1 cellular context compared by ENCODE assay signal in genomic region chr2:28407976-28408690, GRCh38.
TF ChIP-seq lines count a peak whose summit lies in the region.

No MANE protein-coding gene starts in this region.

TF ChIP-seq in HepG2, 621 proteins besides CTCF, POLR2A, EP300 and RAD21 (continued from another document):
- TF ChIP-seq, protein P1, sequence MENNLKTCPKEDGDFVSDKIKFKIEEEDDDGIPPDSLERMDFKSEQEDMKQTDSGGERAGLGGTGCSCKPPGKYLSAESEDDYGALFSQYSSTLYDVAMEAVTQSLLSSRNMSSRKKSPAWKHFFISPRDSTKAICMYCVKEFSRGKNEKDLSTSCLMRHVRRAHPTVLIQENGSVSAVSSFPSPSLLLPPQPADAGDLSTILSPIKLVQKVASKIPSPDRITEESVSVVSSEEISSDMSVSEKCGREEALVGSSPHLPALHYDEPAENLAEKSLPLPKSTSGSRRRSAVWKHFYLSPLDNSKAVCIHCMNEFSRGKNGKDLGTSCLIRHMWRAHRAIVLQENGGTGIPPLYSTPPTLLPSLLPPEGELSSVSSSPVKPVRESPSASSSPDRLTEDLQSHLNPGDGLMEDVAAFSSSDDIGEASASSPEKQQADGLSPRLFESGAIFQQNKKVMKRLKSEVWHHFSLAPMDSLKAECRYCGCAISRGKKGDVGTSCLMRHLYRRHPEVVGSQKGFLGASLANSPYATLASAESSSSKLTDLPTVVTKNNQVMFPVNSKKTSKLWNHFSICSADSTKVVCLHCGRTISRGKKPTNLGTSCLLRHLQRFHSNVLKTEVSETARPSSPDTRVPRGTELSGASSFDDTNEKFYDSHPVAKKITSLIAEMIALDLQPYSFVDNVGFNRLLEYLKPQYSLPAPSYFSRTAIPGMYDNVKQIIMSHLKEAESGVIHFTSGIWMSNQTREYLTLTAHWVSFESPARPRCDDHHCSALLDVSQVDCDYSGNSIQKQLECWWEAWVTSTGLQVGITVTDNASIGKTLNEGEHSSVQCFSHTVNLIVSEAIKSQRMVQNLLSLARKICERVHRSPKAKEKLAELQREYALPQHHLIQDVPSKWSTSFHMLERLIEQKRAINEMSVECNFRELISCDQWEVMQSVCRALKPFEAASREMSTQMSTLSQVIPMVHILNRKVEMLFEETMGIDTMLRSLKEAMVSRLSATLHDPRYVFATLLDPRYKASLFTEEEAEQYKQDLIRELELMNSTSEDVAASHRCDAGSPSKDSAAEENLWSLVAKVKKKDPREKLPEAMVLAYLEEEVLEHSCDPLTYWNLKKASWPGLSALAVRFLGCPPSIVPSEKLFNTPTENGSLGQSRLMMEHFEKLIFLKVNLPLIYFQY (CRISPR knock-in tag; IDR thresholded peaks at IDR 0.05; ENCODE audit: borderline replicate concordance): peak; percentile 92; the same call in 1 of the 2 replicates
- no peak for TF ChIP-seq SCMH1 (CRISPR knock-in tag; IDR thresholded peaks at IDR 0.05; ENCODE audit: borderline replicate concordance)
- TF ChIP-seq KLF15 (CRISPR knock-in tag; IDR thresholded peaks at IDR 0.05; ENCODE audit: borderline replicate concordance): no peak
- no peak for TF ChIP-seq CEBPG (CRISPR knock-in tag; IDR thresholded peaks at IDR 0.05)
- 0 out of 2 replicates have a peak, but pooled peaks have one; percentile 25 for TF ChIP-seq DMAP1 (CRISPR knock-in tag; IDR thresholded peaks at IDR 0.05)
- no peak for TF ChIP-seq AHR (CRISPR knock-in tag; IDR thresholded peaks at IDR 0.05)
- TF ChIP-seq AKAP8 (CRISPR knock-in tag; IDR thresholded peaks at IDR 0.05): peak; percentile 38; the same call in 1 of the 2 replicates
- TF ChIP-seq, protein P2, sequence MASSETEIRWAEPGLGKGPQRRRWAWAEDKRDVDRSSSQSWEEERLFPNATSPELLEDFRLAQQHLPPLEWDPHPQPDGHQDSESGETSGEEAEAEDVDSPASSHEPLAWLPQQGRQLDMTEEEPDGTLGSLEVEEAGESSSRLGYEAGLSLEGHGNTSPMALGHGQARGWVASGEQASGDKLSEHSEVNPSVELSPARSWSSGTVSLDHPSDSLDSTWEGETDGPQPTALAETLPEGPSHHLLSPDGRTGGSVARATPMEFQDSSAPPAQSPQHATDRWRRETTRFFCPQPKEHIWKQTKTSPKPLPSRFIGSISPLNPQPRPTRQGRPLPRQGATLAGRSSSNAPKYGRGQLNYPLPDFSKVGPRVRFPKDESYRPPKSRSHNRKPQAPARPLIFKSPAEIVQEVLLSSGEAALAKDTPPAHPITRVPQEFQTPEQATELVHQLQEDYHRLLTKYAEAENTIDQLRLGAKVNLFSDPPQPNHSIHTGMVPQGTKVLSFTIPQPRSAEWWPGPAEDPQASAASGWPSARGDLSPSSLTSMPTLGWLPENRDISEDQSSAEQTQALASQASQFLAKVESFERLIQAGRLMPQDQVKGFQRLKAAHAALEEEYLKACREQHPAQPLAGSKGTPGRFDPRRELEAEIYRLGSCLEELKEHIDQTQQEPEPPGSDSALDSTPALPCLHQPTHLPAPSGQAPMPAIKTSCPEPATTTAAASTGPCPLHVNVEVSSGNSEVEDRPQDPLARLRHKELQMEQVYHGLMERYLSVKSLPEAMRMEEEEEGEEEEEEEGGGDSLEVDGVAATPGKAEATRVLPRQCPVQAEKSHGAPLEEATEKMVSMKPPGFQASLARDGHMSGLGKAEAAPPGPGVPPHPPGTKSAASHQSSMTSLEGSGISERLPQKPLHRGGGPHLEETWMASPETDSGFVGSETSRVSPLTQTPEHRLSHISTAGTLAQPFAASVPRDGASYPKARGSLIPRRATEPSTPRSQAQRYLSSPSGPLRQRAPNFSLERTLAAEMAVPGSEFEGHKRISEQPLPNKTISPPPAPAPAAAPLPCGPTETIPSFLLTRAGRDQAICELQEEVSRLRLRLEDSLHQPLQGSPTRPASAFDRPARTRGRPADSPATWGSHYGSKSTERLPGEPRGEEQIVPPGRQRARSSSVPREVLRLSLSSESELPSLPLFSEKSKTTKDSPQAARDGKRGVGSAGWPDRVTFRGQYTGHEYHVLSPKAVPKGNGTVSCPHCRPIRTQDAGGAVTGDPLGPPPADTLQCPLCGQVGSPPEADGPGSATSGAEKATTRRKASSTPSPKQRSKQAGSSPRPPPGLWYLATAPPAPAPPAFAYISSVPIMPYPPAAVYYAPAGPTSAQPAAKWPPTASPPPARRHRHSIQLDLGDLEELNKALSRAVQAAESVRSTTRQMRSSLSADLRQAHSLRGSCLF (CRISPR knock-in tag; IDR thresholded peaks at IDR 0.05; ENCODE audit: borderline replicate concordance): no peak
- TF ChIP-seq TCF12 (IDR thresholded peaks at IDR 0.05): no peak
- no peak for TF ChIP-seq TCF12 (CRISPR knock-in tag; IDR thresholded peaks at IDR 0.05)
- 0 out of 2 replicates have a peak, but pooled peaks have one; percentile 15 for TF ChIP-seq ZNF616 (CRISPR knock-in tag; IDR thresholded peaks at IDR 0.05; ENCODE audit: low read depth)
- TF ChIP-seq ZNF446 (CRISPR knock-in tag; IDR thresholded peaks at IDR 0.05): no peak
- TF ChIP-seq, protein P3, sequence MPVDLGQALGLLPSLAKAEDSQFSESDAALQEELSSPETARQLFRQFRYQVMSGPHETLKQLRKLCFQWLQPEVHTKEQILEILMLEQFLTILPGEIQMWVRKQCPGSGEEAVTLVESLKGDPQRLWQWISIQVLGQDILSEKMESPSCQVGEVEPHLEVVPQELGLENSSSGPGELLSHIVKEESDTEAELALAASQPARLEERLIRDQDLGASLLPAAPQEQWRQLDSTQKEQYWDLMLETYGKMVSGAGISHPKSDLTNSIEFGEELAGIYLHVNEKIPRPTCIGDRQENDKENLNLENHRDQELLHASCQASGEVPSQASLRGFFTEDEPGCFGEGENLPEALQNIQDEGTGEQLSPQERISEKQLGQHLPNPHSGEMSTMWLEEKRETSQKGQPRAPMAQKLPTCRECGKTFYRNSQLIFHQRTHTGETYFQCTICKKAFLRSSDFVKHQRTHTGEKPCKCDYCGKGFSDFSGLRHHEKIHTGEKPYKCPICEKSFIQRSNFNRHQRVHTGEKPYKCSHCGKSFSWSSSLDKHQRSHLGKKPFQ (CRISPR knock-in tag; IDR thresholded peaks at IDR 0.05; ENCODE audit: insufficient replicate concordance): no peak
- TF ChIP-seq KLF13 (CRISPR knock-in tag; IDR thresholded peaks at IDR 0.05): 0 out of 2 replicates have a peak, but pooled peaks have one; percentile 10
- TF ChIP-seq LCORL (IDR thresholded peaks at IDR 0.05): no peak
- TF ChIP-seq LCORL (CRISPR knock-in tag; IDR thresholded peaks at IDR 0.05): peak; percentile 74; the same call in 1 of the 2 replicates
- peak; percentile 11 for TF ChIP-seq ASH2L (IDR thresholded peaks at IDR 0.05; ENCODE audit: insufficient read length, low read depth, low read length)
- TF ChIP-seq ZNF205 (CRISPR knock-in tag; IDR thresholded peaks at IDR 0.05): no peak
- no peak for TF ChIP-seq CREB3 (CRISPR knock-in tag; IDR thresholded peaks at IDR 0.05)
- no peak for TF ChIP-seq FOSL1 (CRISPR knock-in tag; IDR thresholded peaks at IDR 0.05; ENCODE audit: borderline replicate concordance)
- TF ChIP-seq FOXA3 (CRISPR knock-in tag; IDR thresholded peaks at IDR 0.05): peak; percentile 60
- no peak for TF ChIP-seq FOXC1 (CRISPR knock-in tag; IDR thresholded peaks at IDR 0.05; ENCODE audit: borderline replicate concordance)
- no peak for TF ChIP-seq PRDM4 (CRISPR knock-in tag; IDR thresholded peaks at IDR 0.05; ENCODE audit: borderline replicate concordance)
- TF ChIP-seq ZBTB1 (CRISPR knock-in tag; IDR thresholded peaks at IDR 0.05; ENCODE audit: borderline replicate concordance): no peak
- TF ChIP-seq MAZ (IDR thresholded peaks at IDR 0.05; ENCODE audit: borderline replicate concordance, low read depth, low read length): no peak
- TF ChIP-seq MAZ (CRISPR knock-in tag; IDR thresholded peaks at IDR 0.05; ENCODE audit: low read depth): no peak
- TF ChIP-seq, protein P4, sequence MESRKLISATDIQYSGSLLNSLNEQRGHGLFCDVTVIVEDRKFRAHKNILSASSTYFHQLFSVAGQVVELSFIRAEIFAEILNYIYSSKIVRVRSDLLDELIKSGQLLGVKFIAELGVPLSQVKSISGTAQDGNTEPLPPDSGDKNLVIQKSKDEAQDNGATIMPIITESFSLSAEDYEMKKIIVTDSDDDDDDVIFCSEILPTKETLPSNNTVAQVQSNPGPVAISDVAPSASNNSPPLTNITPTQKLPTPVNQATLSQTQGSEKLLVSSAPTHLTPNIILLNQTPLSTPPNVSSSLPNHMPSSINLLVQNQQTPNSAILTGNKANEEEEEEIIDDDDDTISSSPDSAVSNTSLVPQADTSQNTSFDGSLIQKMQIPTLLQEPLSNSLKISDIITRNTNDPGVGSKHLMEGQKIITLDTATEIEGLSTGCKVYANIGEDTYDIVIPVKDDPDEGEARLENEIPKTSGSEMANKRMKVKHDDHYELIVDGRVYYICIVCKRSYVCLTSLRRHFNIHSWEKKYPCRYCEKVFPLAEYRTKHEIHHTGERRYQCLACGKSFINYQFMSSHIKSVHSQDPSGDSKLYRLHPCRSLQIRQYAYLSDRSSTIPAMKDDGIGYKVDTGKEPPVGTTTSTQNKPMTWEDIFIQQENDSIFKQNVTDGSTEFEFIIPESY (CRISPR knock-in tag; IDR thresholded peaks at IDR 0.05): no peak
- TF ChIP-seq ESRRA (CRISPR knock-in tag; IDR thresholded peaks at IDR 0.05; ENCODE audit: low read depth): peak; percentile 46; the same call in 1 of the 2 replicates
